19 cellular contexts compared by ENCODE assay signal in genomic region chr16:4783951-4784336, GRCh38. TPM values are rescaled to one million over a fixed set of nuclear protein-coding genes. Genes with fewer than 3 reads are reported as not detected.
DNase-seq lines count a peak whose midpoint lies in the region; ATAC-seq and TF ChIP-seq lines count a peak whose summit lies in the region.
"Had no signal": no experiment of that assay in that cellular context is flagged by ENCODE, and none has a peak within 500 bp of the region (broad histone marks: within the 10 kb centered on the region; RNA-seq: fewer than 3 reads in every experiment).

No MANE protein-coding gene starts in this region.

- no peak overlapping the region for H3T11ph ChIP-seq in H9 (ENCODE audit: low read length)

- no peak overlapping the region for H3K4me3 Mint-ChIP-seq in H9
- H3K4me3 Mint-ChIP-seq in CD8-positive, alpha-beta T cell, result no peak overlapping the region
- H3K4me3 Mint-ChIP-seq: CD14-positive monocyte; CD4-positive, alpha-beta memory T cell had no signal

- H3K36me3 ChIP-seq in BLaER1 treated with 17β-estradiol and CSF1 and Interleukin-3, amounts not matched to agents 10 nM and 100 nM, result no peaks in the 10 kb centered on the region
- H3K36me3 ChIP-seq in neuronal stem cell (replicated peaks in 1 of 2; ENCODE audit: control insufficient read depth in 2 of 2, insufficient read depth in 2 of 2, low read length in 2 of 2), result no peaks in the 10 kb centered on the region
- no peaks in the 10 kb centered on the region for H3K36me3 ChIP-seq in CD8-positive, alpha-beta T cell (ENCODE audit: insufficient read depth, low read length)
- H3K36me3 ChIP-seq: BE2C had no signal

- no peaks in the 10 kb centered on the region for H3K9me3 ChIP-seq in BLaER1 treated with 17β-estradiol and CSF1 and Interleukin-3, amounts not matched to agents 10 nM and 100 nM (replicated peaks in 1 of 11)
- H3K9me3 ChIP-seq in H9 (ENCODE audit: control insufficient read depth, low read depth, low read length) (no peaks in the 10 kb centered on the region), neuronal stem cell (replicated peaks in 1 of 2; ENCODE audit: control insufficient read depth in 2 of 2, insufficient read depth in 1 of 2, low read depth in 1 of 2, low read length in 2 of 2) (no peaks in the 10 kb centered on the region)
- H3K9me3 ChIP-seq in CD8-positive, alpha-beta T cell (ENCODE audit: low read length), result no peaks in the 10 kb centered on the region
- H3K9me3 ChIP-seq: BE2C had no signal

- 0 out of 22 replicates have a peak overlapping the region, but pooled peaks of 1 of the 11 experiments have one; percentile 19 for H3K9ac ChIP-seq in BLaER1 treated with 17β-estradiol and CSF1 and Interleukin-3, amounts not matched to agents 10 nM and 100 nM
- H3K9ac ChIP-seq in H9 (ENCODE audit: extremely low read depth, insufficient read length, low read length) (no peak overlapping the region), neuronal stem cell (ENCODE audit: low read depth, low read length, poor library complexity) (no peak overlapping the region)

- no peaks in the 10 kb centered on the region for H4K20me1 ChIP-seq in BLaER1 treated with 17β-estradiol and CSF1 and Interleukin-3, amounts not matched to agents 10 nM and 100 nM
- no peaks in the 10 kb centered on the region for H4K20me1 ChIP-seq in H9 (ENCODE audit: control insufficient read depth, insufficient read depth, insufficient read length)

- peaks cover 15 to 24% of the 10 kb centered on the region in 2 experiments for H3K4me1 Mint-ChIP-seq in H9
- no peaks in the 10 kb centered on the region for H3K4me1 Mint-ChIP-seq in CD8-positive, alpha-beta T cell (ENCODE audit: low read depth)
- H3K4me1 Mint-ChIP-seq: CD4-positive, alpha-beta memory T cell had no signal

- no peak overlapping the region for H3K4me3 ChIP-seq in BLaER1 treated with 17β-estradiol and CSF1 and Interleukin-3, amounts not matched to agents 10 nM and 100 nM
- no peak overlapping the region for H3K4me3 ChIP-seq in neuronal stem cell (ENCODE audit: low read length in 2 of 2)
- H3K4me3 ChIP-seq in CD8-positive, alpha-beta T cell (ENCODE audit: low read depth, low read length), result no peak overlapping the region

- H2BK20ac ChIP-seq in H9 (ENCODE audit: low read depth, low read length, poor library complexity, severe bottlenecking), result peak overlapping the region; percentile 78

- WGBS in H9 (ENCODE audit: extremely low coverage, insufficient read length, low lambda C conversion rate), result no CpG with 5 or more reads among the region's 16 CpGs
- no CpG with 5 or more reads among the region's 16 CpGs for WGBS in neuronal stem cell (ENCODE audit: extremely low coverage in 2 of 2, insufficient read length in 2 of 2, insufficient replicate concordance in 1 of 2), 2 donors

- no peak overlapping the region for H2AFZ ChIP-seq in H9 (ENCODE audit: low read length)
- H2AFZ ChIP-seq in neuronal stem cell (ENCODE audit: low read length), result no peak overlapping the region

- peaks cover 15 to 50% (median 38%) of the 10 kb centered on the region in 10 experiments for H3K4me1 ChIP-seq in BLaER1 treated with 17β-estradiol and CSF1 and Interleukin-3, amounts not matched to agents 10 nM and 100 nM
- H3K4me1 ChIP-seq in H9 (ENCODE audit: insufficient read depth, low read length), result peaks cover 3% of the 10 kb centered on the region; the same call in 1 of the 2 replicates
- peaks cover 3 to 5% of the 10 kb centered on the region in 2 donors for H3K4me1 ChIP-seq in neuronal stem cell (ENCODE audit: control insufficient read depth in 2 of 2, insufficient read depth in 1 of 2, low read depth in 1 of 2, low read length in 2 of 2)
- H3K4me1 ChIP-seq in CD8-positive, alpha-beta T cell (ENCODE audit: insufficient read depth, low read length), result no peaks in the 10 kb centered on the region

- peak overlapping the region in 9 of 11 experiments; percentile 8 to 66 (median 45); a peak in 15 of 22 replicates for H3K4me2 ChIP-seq in BLaER1 treated with 17β-estradiol and CSF1 and Interleukin-3, amounts not matched to agents 10 nM and 100 nM
- H3K4me2 ChIP-seq in H9 (ENCODE audit: insufficient read depth, insufficient read length, low read length) (no peak overlapping the region), neuronal stem cell (ENCODE audit: insufficient read depth, low read length, poor library complexity, severe bottlenecking) (no peak overlapping the region)

- H2BK5ac ChIP-seq in H9 (ENCODE audit: insufficient read length, low read length) (no peak overlapping the region), neuronal stem cell (ENCODE audit: low read length) (no peak overlapping the region)

- H2BK15ac ChIP-seq in H9 (ENCODE audit: low read depth, low read length) (no peak overlapping the region), neuronal stem cell (ENCODE audit: low read length) (peak overlapping the region; percentile 49)

- H2BK120ac ChIP-seq in H9 (ENCODE audit: low read depth, low read length, poor library complexity, severe bottlenecking) (no peak overlapping the region), neuronal stem cell (ENCODE audit: low read depth, low read length) (no peak overlapping the region)

- H2BK12ac ChIP-seq in H9 (ENCODE audit: insufficient read length, low read depth, low read length), result no peak overlapping the region
- H2BK12ac ChIP-seq in neuronal stem cell (ENCODE audit: low read length), result peak overlapping the region; percentile 30

- no peak overlapping the region for H3K56ac ChIP-seq in H9 (ENCODE audit: insufficient read length, low read depth, low read length)

- H3K23me2 ChIP-seq in H9 (ENCODE audit: insufficient read length, low read depth, low read length, poor library complexity, severe bottlenecking), result no peaks in the 10 kb centered on the region

- no peak overlapping the region for H4K8ac ChIP-seq in H9 (replicated peaks; ENCODE audit: insufficient read length, low read depth, low read length)
- no peak overlapping the region for H4K8ac ChIP-seq in neuronal stem cell (ENCODE audit: low read depth, low read length)

- intact Hi-C loops in CD8-positive, alpha-beta T cell (cut with DNase I, micrococcal nuclease), result no loop called here

- CTCF ChIA-PET in CD8-positive, alpha-beta T cell (lab: Charles Lee), result no interaction called here

- no peaks in the 10 kb centered on the region; a peak in 2 of 5 replicates for H3K9me3 Mint-ChIP-seq in H9
- no peaks in the 10 kb centered on the region for H3K9me3 Mint-ChIP-seq in CD8-positive, alpha-beta T cell
- H3K9me3 Mint-ChIP-seq: CD14-positive monocyte; CD4-positive, alpha-beta memory T cell had no signal

- DNase-seq in H9 (no peak), caudate nucleus (lab: John Stamatoyannopoulos, UW) (no peak), neuronal stem cell (ENCODE audit: low spot score) (no peak), SHP77 (lab: John Stamatoyannopoulos, UW) (no peak)
- DNase-seq in CD8-positive, alpha-beta T cell, result no peak
- DNase-seq: ACHN; BE2C; Calu3; CD4-positive, alpha-beta memory T cell; DMS79 treated with DMSO at 0.1 percent for 48 hours; GF-D8; HCEC 1CT; KG1 had no signal

- no peaks in the 10 kb centered on the region for H3K36me3 Mint-ChIP-seq in H9 (ENCODE audit: insufficient read depth in 1 of 3, low read depth in 3 of 3)
- no peaks in the 10 kb centered on the region for H3K36me3 Mint-ChIP-seq in CD8-positive, alpha-beta T cell
- H3K36me3 Mint-ChIP-seq: CD14-positive monocyte; CD4-positive, alpha-beta memory T cell had no signal

- TF ChIP-seq CTCF in H9 (conservative IDR thresholded peaks at IDR 0.05), result no peak
- no peak for TF ChIP-seq CTCF in CD8-positive, alpha-beta T cell (IDR thresholded peaks at IDR 0.05)

- H3K18ac ChIP-seq in H9 (ENCODE audit: insufficient read length, low read depth, low read length) (no peak overlapping the region), neuronal stem cell (ENCODE audit: low read length) (peak overlapping the region; percentile 89)

- no peak overlapping the region for H3K23ac ChIP-seq in H9 (ENCODE audit: insufficient read length, low read depth, low read length)
- H3K23ac ChIP-seq in neuronal stem cell (ENCODE audit: low read depth, low read length, poor library complexity), result peak overlapping the region; percentile 35

- H4K91ac ChIP-seq in H9 (ENCODE audit: insufficient read length, low read depth, low read length) (no peak overlapping the region), neuronal stem cell (ENCODE audit: low read depth, low read length, poor library complexity) (no peak overlapping the region)

- H2AK5ac ChIP-seq in H9 (ENCODE audit: insufficient read length, low read length) (no peak overlapping the region), neuronal stem cell (ENCODE audit: low read depth, low read length) (peak overlapping the region; percentile 74)

- ATAC-seq in HG02623 (IDR thresholded peaks at IDR 0.05; ENCODE audit: unreplicated experiment), result no peak
- no peak for ATAC-seq in CD8-positive, alpha-beta T cell

- H3K14ac ChIP-seq in H9 (ENCODE audit: insufficient read depth, low read length), result no peak overlapping the region
- H3K14ac ChIP-seq in neuronal stem cell (ENCODE audit: low read length), result peak overlapping the region; percentile 38

- POLR2A ChIA-PET in CD8-positive, alpha-beta T cell (lab: Charles Lee), result no interaction called here

- H3K4ac ChIP-seq in H9 (ENCODE audit: low read depth, low read length) (no peak overlapping the region), neuronal stem cell (ENCODE audit: low read length) (no peak overlapping the region)

- H3K27ac Mint-ChIP-seq in H9, result peak overlapping the region in 2 of 3 experiments; percentile 47 to 70; a peak in 4 of 7 replicates
- H3K27ac Mint-ChIP-seq in CD8-positive, alpha-beta T cell, result no peak overlapping the region
- H3K27ac Mint-ChIP-seq: CD4-positive, alpha-beta memory T cell had no signal

- no peak overlapping the region; a peak in 1 of 22 replicates for H3K27ac ChIP-seq in BLaER1 treated with 17β-estradiol and CSF1 and Interleukin-3, amounts not matched to agents 10 nM and 100 nM
- H3K27ac ChIP-seq in H9 (ENCODE audit: insufficient read length, low read depth, low read length) (no peak overlapping the region), caudate nucleus (ENCODE audit: low read depth, low read length) (peak overlapping the region; percentile 30), neuronal stem cell (replicated peaks; ENCODE audit: low read length) (no peak overlapping the region)
- no peak overlapping the region for H3K27ac ChIP-seq in CD8-positive, alpha-beta T cell (ENCODE audit: low read depth, low read length)
- H3K27ac ChIP-seq: HL-60 had no signal

- H4K5ac ChIP-seq in H9 (ENCODE audit: insufficient read length, low read depth, low read length), result no peak overlapping the region

- no peaks in the 10 kb centered on the region for H3K27me3 ChIP-seq in BLaER1 treated with 17β-estradiol and CSF1 and Interleukin-3, amounts not matched to agents 10 nM and 100 nM
- H3K27me3 ChIP-seq in H9 (ENCODE audit: insufficient read depth, low read length), result no peaks in the 10 kb centered on the region; the same call in 1 of the 2 replicates
- no peaks in the 10 kb centered on the region for H3K27me3 ChIP-seq in neuronal stem cell (ENCODE audit: control insufficient read depth in 3 of 3, insufficient read depth in 3 of 3, low read depth in 1 of 3, low read length in 3 of 3)
- no peaks in the 10 kb centered on the region for H3K27me3 ChIP-seq in CD8-positive, alpha-beta T cell (ENCODE audit: insufficient read depth, low read length)
- H3K27me3 ChIP-seq: BE2C had no signal

- H3K79me1 ChIP-seq in H9 (ENCODE audit: insufficient read depth, low read depth, low read length, poor library complexity, severe bottlenecking) (no peaks in the 10 kb centered on the region), neuronal stem cell (ENCODE audit: low read depth, low read length) (no peaks in the 10 kb centered on the region)

- no peaks in the 10 kb centered on the region; the same call in 1 of the 2 replicates for H3K27me3 Mint-ChIP-seq in H9 (ENCODE audit: low read depth)
- no peaks in the 10 kb centered on the region for H3K27me3 Mint-ChIP-seq in CD8-positive, alpha-beta T cell (ENCODE audit: low read depth)
- H3K27me3 Mint-ChIP-seq: CD4-positive, alpha-beta memory T cell had no signal

- H3K79me2 ChIP-seq in H9 (ENCODE audit: insufficient read depth, low read length), result no peaks in the 10 kb centered on the region

RNA-seq across cellular contexts. Expression of gene SEPTIN12, which starts 4.2 kb away (rescaled TPM):
- 0.48 TPM in 1 of 2 replicates, not detected in the other for total RNA-seq in H9 (2021)
- 0.81 TPM for polyA plus RNA-seq in neuronal stem cell (2013, experiment 1 of 2)
- 0.47 TPM for polyA plus RNA-seq in neuronal stem cell (2013, experiment 2 of 2)
- total RNA-seq in CD8-positive, alpha-beta T cell, result under 1 TPM in 1 of 2 experiments, not detected in 1; 0.72 TPM
- total RNA-seq: Calu3; CD4-positive, alpha-beta memory T cell; H4; HT1080 had no signal
- polyA plus RNA-seq: CD14-positive monocyte; CD4-positive, alpha-beta memory T cell had no signal

RNA-seq across cellular contexts. Expression of gene SMIM22, which starts 11.2 kb away (rescaled TPM):
- not detected in 2 replicates for total RNA-seq in H9 (2021)
- not detected for polyA plus RNA-seq in neuronal stem cell (2013, experiment 1 of 2)
- not detected for polyA plus RNA-seq in neuronal stem cell (2013, experiment 2 of 2)
- not detected for total RNA-seq in CD8-positive, alpha-beta T cell
- total RNA-seq: CD4-positive, alpha-beta memory T cell; H4; HT1080 had no signal
- polyA plus RNA-seq: CD14-positive monocyte; CD4-positive, alpha-beta memory T cell had no signal

RNA-seq across cellular contexts. Expression of gene ZNF500, which starts 17.0 kb away (rescaled TPM):
- 15.9 and 18.3 TPM in 2 replicates for total RNA-seq in H9 (2021)
- polyA plus RNA-seq in neuronal stem cell (2013, experiment 1 of 2), result 5.5 TPM
- 5.4 TPM for polyA plus RNA-seq in neuronal stem cell (2013, experiment 2 of 2)
- 10 to 100 TPM; 12.1 to 15.9 TPM for total RNA-seq in CD8-positive, alpha-beta T cell

RNA-seq across cellular contexts. Expression of gene ROGDI, which starts 18.5 kb away (rescaled TPM):
- 33.5 and 36.4 TPM in 2 replicates for total RNA-seq in H9 (2021)
- polyA plus RNA-seq in neuronal stem cell (2013, experiment 1 of 2), result 20.7 TPM
- 19.9 TPM for polyA plus RNA-seq in neuronal stem cell (2013, experiment 2 of 2)
- 1 to 10 TPM; 7.9 to 8.6 TPM for total RNA-seq in CD8-positive, alpha-beta T cell

RNA-seq across cellular contexts. Expression of gene DNAAF8, which starts 49.6 kb away (rescaled TPM):
- 0.33 and 0.39 TPM in 2 replicates for total RNA-seq in H9 (2021)
- polyA plus RNA-seq in neuronal stem cell (2013, experiment 1 of 2), result 0.29 TPM
- 0.17 TPM for polyA plus RNA-seq in neuronal stem cell (2013, experiment 2 of 2)
- not detected for total RNA-seq in CD8-positive, alpha-beta T cell
- total RNA-seq: HT1080 had no signal

Comparison
In these comparisons a context has a peak if more than half of its experiments do, and no peak if none do; other contexts are left out.
1. H3K4me2 ChIP-seq: peak in BLaER1 treated with 17β-estradiol and CSF1 and Interleukin-3, amounts not matched to agents 10 nM and 100 nM (9 of 11); none in H9 (single experiment) and neuronal stem cell (single experiment).